Comparison of ENCODE assay signal across 23 cellular contexts in genomic region chr6:97689078-97689754, GRCh38.
A peak's percentile ranks its signal among the peaks of the same experiment; 100 is the strongest.
DNase-seq lines count a peak whose midpoint lies in the region; ATAC-seq and FAIRE-seq lines count a peak whose summit lies in the region.
"Had no signal": no experiment of that assay in that cellular context is flagged by ENCODE, and none has a peak within 500 bp of the region (broad histone marks: within the 10 kb centered on the region; RNA-seq: fewer than 3 reads in every experiment).

No MANE protein-coding gene starts in this region.

- no peak for FAIRE-seq in urothelium cell line (lab: Jason Lieb, UNC)
- FAIRE-seq: GM12892 had no signal

- ATAC-seq in stimulated activated naive CD8-positive, alpha-beta T cell treated with anti-CD3 and anti-CD28 coated beads, Interleukin-15, Interleukin-2, amounts not matched to agents 100 U/mL and 50 U/mL, for 24 hours = no peak
- no peak for ATAC-seq in GM21447 (IDR thresholded peaks at IDR 0.05; ENCODE audit: unreplicated experiment)
- ATAC-seq: SK-N-SH treated with all-trans-retinoic acid at 6 μM for 48 hours had no signal

- DNase-seq in NCI-H748 (lab: John Stamatoyannopoulos, UW; ENCODE audit: unreplicated experiment) = peak; percentile 42
- DNase-seq in NCI-H748 treated with DMSO at 0.1 percent for 48 hours (lab: John Stamatoyannopoulos, UW) = no peak
- peak; percentile 15 for DNase-seq in SK-N-DZ (ENCODE audit: low spot score)
- DNase-seq in iPS DF 19.7 (ENCODE audit: low read depth, low spot score) = peak; percentile 20
- DNase-seq in urothelium cell line (ENCODE audit: low spot score) = no peak
- DNase-seq in stimulated activated naive CD8-positive, alpha-beta T cell treated with anti-CD3 and anti-CD28 coated beads, Interleukin-15, Interleukin-2, amounts not matched to agents 100 U/mL and 50 U/mL, for 24 hours = no peak
- DNase-seq in nucleus accumbens (lab: John Stamatoyannopoulos, UW) = no peak
- DNase-seq: 8988T; ACHN; BE2C; Calu3; CD8-positive, alpha-beta memory T cell; DMS79 treated with DMSO at 0.1 percent for 48 hours; NCI-H1092; NCI-H146; NCI-H1930; NCI-H2107; NCI-H524; Peyer's patch; SIG-M5 had no signal

Comparison
In these comparisons a context has a peak if more than half of its experiments do, and no peak if none do; other contexts are left out.
1. DNase-seq: peak in NCI-H748 (single experiment), SK-N-DZ (single experiment) and iPS DF 19.7 (single experiment); none in NCI-H748 treated with DMSO at 0.1 percent for 48 hours (single experiment), urothelium cell line (single experiment), stimulated activated naive CD8-positive, alpha-beta T cell treated with anti-CD3 and anti-CD28 coated beads, Interleukin-15, Interleukin-2, amounts not matched to agents 100 U/mL and 50 U/mL, for 24 hours (single experiment) and nucleus accumbens (0 of 56).